In the genomic region with DNA sequence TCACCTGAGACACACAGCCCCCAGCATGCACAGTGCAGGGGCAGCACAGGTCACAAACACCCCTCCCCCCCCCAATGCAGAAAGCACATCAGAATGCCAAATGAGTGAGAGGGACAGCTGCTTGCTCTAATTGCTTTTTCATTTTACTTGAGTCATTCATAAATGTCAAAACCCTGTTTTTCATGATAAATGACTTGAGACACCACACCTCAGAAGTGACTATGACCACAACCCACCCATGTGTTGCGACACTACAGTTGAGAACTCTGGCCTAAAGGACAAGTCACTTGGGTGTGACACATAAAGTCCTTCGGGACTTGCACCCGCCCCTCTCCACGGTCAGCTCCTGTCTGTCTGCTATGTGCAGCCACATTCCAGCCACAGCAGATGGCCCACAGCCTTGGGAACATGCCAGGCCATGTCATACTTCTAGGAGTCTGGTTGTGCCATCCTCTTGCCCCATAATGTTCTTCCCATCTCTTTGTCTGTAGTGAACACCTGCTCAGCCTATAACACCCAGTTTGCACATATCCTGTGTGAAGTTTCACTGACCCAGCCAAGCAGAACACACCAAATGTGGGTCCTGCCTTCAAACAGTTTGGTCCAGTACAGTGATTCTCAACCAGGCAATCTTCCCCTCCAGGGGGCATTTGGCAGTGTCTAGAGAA, we compare ENCODE assay signal across 7 cellular contexts. TPM values are rescaled to one million over a fixed set of nuclear protein-coding genes. Genes with fewer than 3 reads are reported as not detected.
A peak's percentile ranks its signal among the peaks of the same experiment; 100 is the strongest.
DNase-seq lines count a peak whose midpoint lies in the region; ATAC-seq and TF ChIP-seq lines count a peak whose summit lies in the region.

No MANE protein-coding gene starts in this region.

- peaks cover 4% of the 10 kb centered on the region; the same call in 1 of the 2 replicates for H3F3A ChIP-seq in GM23248 (ENCODE audit: insufficient read depth)

- H3K27ac Mint-ChIP-seq in T-cell, result peak overlapping the region in 1 of 2 donors; percentile 10
- H3K27ac Mint-ChIP-seq in immature natural killer cell, result peak overlapping the region; percentile 92 to 98 (median 95)

- H3K4me2 ChIP-seq in GM23248 (ENCODE audit: unreplicated experiment), result no peak overlapping the region

- H3K9me2 ChIP-seq in GM23248 (ENCODE audit: insufficient read depth), result no peaks in the 10 kb centered on the region

- H3K9me3 ChIP-seq in GM23248 (ENCODE audit: low read depth) (no peaks in the 10 kb centered on the region), prostate gland (no peaks in the 10 kb centered on the region)

- no peaks in the 10 kb centered on the region for H3K36me3 ChIP-seq in GM23248 (ENCODE audit: low read depth)
- no peaks in the 10 kb centered on the region for H3K36me3 ChIP-seq in prostate gland

- H3K79me2 ChIP-seq in GM23248 (ENCODE audit: insufficient read depth), result no peaks in the 10 kb centered on the region

- H3K4me1 Mint-ChIP-seq in T-cell (peaks cover 0 to 14% (median 13%) of the 10 kb centered on the region in 3 donors), immature natural killer cell (peaks cover 31 to 45% of the 10 kb centered on the region in 2 donors)

- no peak overlapping the region for H3K4me3 ChIP-seq in GM23248
- H3K4me3 ChIP-seq in prostate gland, result no peak overlapping the region

- no peak overlapping the region for H2AFZ ChIP-seq in GM23248

- 14 to 23% methylated on average over 4 of the region's 4 CpGs for WGBS in GM23248 (ENCODE audit: low coverage in 1 of 2, low lambda C conversion rate in 2 of 2, missing lambda C conversion rate in 2 of 2), 2 experiments
- 56% methylated on average over 4 of the region's 4 CpGs for WGBS in prostate gland

- POLR2A ChIA-PET in T-cell (lab: Charles Lee), result no interaction called here

- H3K27me3 ChIP-seq in GM23248 (replicated peaks; ENCODE audit: insufficient read depth) (no peaks in the 10 kb centered on the region), prostate gland (replicated peaks; ENCODE audit: insufficient read depth) (no peaks in the 10 kb centered on the region)

- ATAC-seq in GM18505 (IDR thresholded peaks at IDR 0.05; ENCODE audit: unreplicated experiment) (peak; percentile 91), T-cell (replicated peaks in 1 of 4) (peak in 1 of 4 experiments; percentile 60)

- H3K4me1 ChIP-seq in GM23248 (ENCODE audit: insufficient read depth), result peaks cover 9% of the 10 kb centered on the region
- H3K4me1 ChIP-seq in prostate gland (replicated peaks), result no peaks in the 10 kb centered on the region

- DNase-seq in GM23248 (peak; percentile 83), HUDEP-2 (lab: John Stamatoyannopoulos, UW; ENCODE audit: unreplicated experiment in 76 of 76) (peak in 71 of 76 experiments; percentile 1 to 83 (median 44)), T-cell (peak in 21 of 34 experiments; percentile 5 to 53 (median 29)), immature natural killer cell (peak; percentile 86 to 91 (median 87)), prostate gland (ENCODE audit: low spot score) (no peak), ecto neural progenitor cell (ENCODE audit: low spot score) (no peak)

- H3K9ac ChIP-seq in GM23248, result no peak overlapping the region

- CTCF ChIA-PET in T-cell (lab: Charles Lee), result no interaction called here

- H3K9me3 Mint-ChIP-seq in T-cell (no peaks in the 10 kb centered on the region), immature natural killer cell (peaks cover 0 to 2% (median 0%) of the 10 kb centered on the region in 6 donors)

- H3K27me3 Mint-ChIP-seq in T-cell (no peaks in the 10 kb centered on the region), immature natural killer cell (ENCODE audit: low read depth in 3 of 3) (peaks cover 4 to 8% (median 5%) of the 10 kb centered on the region in 3 donors)

- 0 out of 2 replicates have a peak, but pooled peaks cover 4% of the 10 kb centered on the region for H4K20me1 ChIP-seq in GM23248 (ENCODE audit: insufficient read depth)

- TF ChIP-seq POLR2A in GM18505 (IDR thresholded peaks at IDR 0.05; ENCODE audit: borderline replicate concordance, extremely low read depth, insufficient read depth, insufficient read length) (no peak), prostate gland (IDR thresholded peaks at IDR 0.05) (no peak)

- intact Hi-C loops in prostate gland (cut with DNase I), result no loop called here

- TF ChIP-seq CTCF in prostate gland (IDR thresholded peaks at IDR 0.05), result no peak

- in situ Hi-C loops in GM23248 (cut with MboI), result loop anchor here (25.0 kb wide), 1 partner anchor 611 kb away; no protein-coding TSS in a partner anchor

- H3K36me3 Mint-ChIP-seq in T-cell (peaks cover 3% of the 10 kb centered on the region), immature natural killer cell (peaks cover 0 to 8% (median 0%) of the 10 kb centered on the region in 3 donors)

- H3K27ac ChIP-seq in GM23248 (no peak overlapping the region), prostate gland (no peak overlapping the region)

- H3K4me3 Mint-ChIP-seq in T-cell (peak overlapping the region in 1 of 3 donors; percentile 17), immature natural killer cell (peak overlapping the region; percentile 82 to 93 (median 90))

RNA-seq across cellular contexts. Expression of a gene that starts 30.2 kb away (rescaled TPM):
- 71.7 and 89.3 TPM in 2 replicates for total RNA-seq in GM23248 (2014; rRNA removed; shearing (Covaris generic))
- polyA plus RNA-seq in GM23248 (2016; fragmentation: Nextera tagmentation; extraction: Ambion mirVana), result 78.4 and 81.8 TPM in 2 replicates
- total RNA-seq in T-cell, result 10 to 100 TPM; 63.1 to 99.2 (median 65.3) TPM
- polyA plus RNA-seq in immature natural killer cell, result 10 to 100 TPM; 48.6 to 79.3 (median 72.8) TPM
- total RNA-seq in prostate gland, result 10 to 100 TPM; 40.6 to 44.6 TPM

Comparison
In these comparisons a context has a peak if more than half of its experiments do, and no peak if none do; other contexts are left out.
1. DNase-seq: peak in GM23248 (single experiment), HUDEP-2 (71 of 76), T-cell (21 of 34) and immature natural killer cell (3 of 3); none in prostate gland (single experiment) and ecto neural progenitor cell (single experiment).